28 cellular contexts compared by ENCODE assay signal in genomic region chr2:31054383-31054782, GRCh38.
A peak's percentile ranks its signal among the peaks of the same experiment; 100 is the strongest.
DNase-seq lines count a peak whose midpoint lies in the region; ATAC-seq and TF ChIP-seq lines count a peak whose summit lies in the region.
"Had no signal": no experiment of that assay in that cellular context is flagged by ENCODE, and none has a peak within 500 bp of the region (broad histone marks: within the 10 kb centered on the region; RNA-seq: fewer than 3 reads in every experiment).

No MANE protein-coding gene starts in this region.

- H3K27me3 ChIP-seq in left ventricle myocardium inferior (ENCODE audit: low read depth), result peaks cover 6% of the 10 kb centered on the region
- no peaks in the 10 kb centered on the region for H3K27me3 ChIP-seq in spleen (replicated peaks in 1 of 7)
- H3K27me3 ChIP-seq: BE2C had no signal

- no peak for TF ChIP-seq CTCF in left ventricle myocardium inferior (IDR thresholded peaks at IDR 0.05; ENCODE audit: borderline replicate concordance)
- TF ChIP-seq CTCF in spleen (IDR thresholded peaks at IDR 0.05 in 8 of 11, conservative IDR thresholded peaks at IDR 0.05 in 3 of 11), result no peak

- no peaks in the 10 kb centered on the region for H3K36me3 ChIP-seq in left ventricle myocardium inferior
- no peaks in the 10 kb centered on the region for H3K36me3 ChIP-seq in spleen
- H3K36me3 ChIP-seq: BE2C, HAP-1 had no signal

- H3K4me1 ChIP-seq in left ventricle myocardium inferior (peaks cover 17% of the 10 kb centered on the region), spleen (peaks cover 0 to 18% (median 4%) of the 10 kb centered on the region in 6 donors)
- H3K4me1 ChIP-seq: HAP-1 had no signal

- no peak for TF ChIP-seq POLR2A in spleen (IDR thresholded peaks at IDR 0.05)

- intact Hi-C loops in left ventricle myocardium inferior (cut with micrococcal nuclease) (no loop called here), spleen (cut with DNase I; ENCODE audit: low total_unique reads) (no loop called here)

- no peaks in the 10 kb centered on the region for H3K9me3 ChIP-seq in left ventricle myocardium inferior (replicated peaks)
- H3K9me3 ChIP-seq in spleen, result no peaks in the 10 kb centered on the region
- H3K9me3 ChIP-seq: BE2C, HAP-1, SK-N-SH had no signal

- no peak for ATAC-seq in GM18870 (IDR thresholded peaks at IDR 0.05; ENCODE audit: unreplicated experiment)
- ATAC-seq: GM12878, HepG2 had no signal

- WGBS in spleen, 5 donors, result 55 to 83% (median 69%) methylated on average over 2 of the region's 2 CpGs

- H3K4me3 ChIP-seq in left ventricle myocardium inferior (no peak overlapping the region), spleen (no peak overlapping the region)
- H3K4me3 ChIP-seq: GM12878, HAP-1 had no signal

- DNase-seq in DMS53 (lab: John Stamatoyannopoulos, UW) (peak; percentile 69), DMS53 treated with DMSO at 0.1 percent for 48 hours (lab: John Stamatoyannopoulos, UW; ENCODE audit: unreplicated experiment) (no peak), NCI-H2029 treated with DMSO at 0.1 percent for 48 hours (lab: John Stamatoyannopoulos, UW) (peak; percentile 2), left ventricle myocardium inferior (no peak), spleen (no peak), MV-4-11 (lab: John Stamatoyannopoulos, UW) (no peak)
- DNase-seq in activated naive CD4-positive, alpha-beta T cell treated with anti-CD3 and anti-CD28 coated beads, Interleukin-2, amount 50 U/mL, for 16 hours, result no peak
- DNase-seq: 8988T; ACHN; BE2C; CD4-positive, CD25-positive, alpha-beta regulatory T cell; DMS79; EL; GDM1; GOT3; HFFc6; Karpas-422; NCI-H1105; NCI-H1436 treated with DMSO at 0.1 percent for 48 hours; NCI-H1930; NCI-H446 treated with DMSO at 0.1 percent for 48 hours; NCI-H526; NCI-H82; SK-N-SH had no signal

- peak overlapping the region; percentile 51 for H3K27ac ChIP-seq in left ventricle myocardium inferior (replicated peaks)
- H3K27ac ChIP-seq in spleen, result peak overlapping the region in 5 of 8 donors; percentile 0 to 48 (median 36)

Comparison
In these comparisons a context has a peak if more than half of its experiments do, and no peak if none do; other contexts are left out.
1. DNase-seq: peak in DMS53 (single experiment) and NCI-H2029 treated with DMSO at 0.1 percent for 48 hours (single experiment); none in DMS53 treated with DMSO at 0.1 percent for 48 hours (single experiment), left ventricle myocardium inferior (single experiment), spleen (single experiment), MV-4-11 (single experiment) and activated naive CD4-positive, alpha-beta T cell treated with anti-CD3 and anti-CD28 coated beads, Interleukin-2, amount 50 U/mL, for 16 hours (single experiment).